In the genomic region with DNA sequence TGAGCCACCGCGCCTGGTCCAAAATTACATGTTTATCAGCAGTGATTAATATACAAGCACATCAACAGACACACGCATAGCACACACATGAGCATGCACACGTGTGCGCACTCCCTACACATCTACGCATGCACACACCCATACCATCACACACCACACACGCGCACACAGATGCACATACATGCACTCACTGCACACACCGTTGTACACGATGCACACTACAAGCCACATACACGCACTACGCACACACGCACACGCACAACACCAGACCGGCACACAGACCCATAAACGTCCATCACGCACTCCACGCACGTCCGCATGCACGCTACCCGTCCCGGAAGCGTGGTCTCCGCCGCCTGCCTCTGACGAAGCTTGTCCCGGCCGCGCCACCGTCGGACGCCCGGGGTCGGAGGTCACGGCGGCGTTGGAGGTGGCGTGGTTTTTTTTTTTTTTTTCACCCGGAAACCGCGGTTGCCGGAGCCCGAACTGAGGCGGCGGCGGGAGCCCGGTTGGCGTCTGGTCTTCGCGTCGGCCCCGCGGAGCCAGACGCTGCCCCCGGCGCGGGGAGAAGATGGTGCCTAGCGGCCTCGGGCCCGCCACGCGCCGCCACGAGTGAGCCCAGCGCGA, we compare ENCODE assay signal across 8 cellular contexts. TPM values are rescaled to one million over a fixed set of nuclear protein-coding genes. Genes with fewer than 3 reads are reported as not detected.
DNase-seq lines count a peak whose midpoint lies in the region; ATAC-seq and TF ChIP-seq lines count a peak whose summit lies in the region.

A gene with protein sequence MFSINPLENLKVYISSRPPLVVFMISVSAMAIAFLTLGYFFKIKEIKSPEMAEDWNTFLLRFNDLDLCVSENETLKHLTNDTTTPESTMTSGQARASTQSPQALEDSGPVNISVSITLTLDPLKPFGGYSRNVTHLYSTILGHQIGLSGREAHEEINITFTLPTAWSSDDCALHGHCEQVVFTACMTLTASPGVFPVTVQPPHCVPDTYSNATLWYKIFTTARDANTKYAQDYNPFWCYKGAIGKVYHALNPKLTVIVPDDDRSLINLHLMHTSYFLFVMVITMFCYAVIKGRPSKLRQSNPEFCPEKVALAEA (plus strand): TSS at position 457 of the 627 bp plus-strand sequence. CDS start 20,641 bp downstream, outside the sequence.

- DNase-seq in NCI-H2029 (lab: John Stamatoyannopoulos, UW), result peak; percentile 81
- DNase-seq in T1000 (lab: John Stamatoyannopoulos, UW), result peak; percentile 61
- peak; percentile 90 for DNase-seq in astrocyte of the hippocampus (ENCODE audit: low read depth, low spot score)
- peak; percentile 77 for DNase-seq in hepatic stellate cell (ENCODE audit: low spot score)
- peak; percentile 47 for DNase-seq in renal cortical epithelial cell (ENCODE audit: low read depth)
- peak; percentile 95 to 96 for DNase-seq in aorta

- peaks cover 0 to 21% of the 10 kb centered on the region in 2 donors for H3K4me1 ChIP-seq in aorta (ENCODE audit: control insufficient read depth in 1 of 2, insufficient read depth in 2 of 2, low read length in 2 of 2)

- peak within 1 kb of the TSS; percentile 89 to 94 for H3K4me3 ChIP-seq in aorta (ENCODE audit: low read length in 2 of 2)

- no peaks in the 10 kb centered on the region for H3K36me3 ChIP-seq in aorta (ENCODE audit: control insufficient read depth in 1 of 2, insufficient read depth in 2 of 2, low read length in 1 of 2)

- 1% methylated on average over 40 to 67 of the region's 67 CpGs for WGBS in aorta, 2 donors

- no peaks in the 10 kb centered on the region for H3K9me3 ChIP-seq in aorta (ENCODE audit: control insufficient read depth, low read length)

- intact Hi-C loops in aorta (cut with DNase I), result no loop called here

- H3K27ac ChIP-seq in aorta (ENCODE audit: low read depth in 1 of 2, low read length in 2 of 2), result peak within 1 kb of the TSS in 1 of 2 donors; percentile 64

- H3K27me3 ChIP-seq in aorta (ENCODE audit: control insufficient read depth in 1 of 2, insufficient read depth in 2 of 2, low read length in 1 of 2), result no peaks in the 10 kb centered on the region

- TF ChIP-seq POLR2A in GM18505 (IDR thresholded peaks at IDR 0.05; ENCODE audit: borderline replicate concordance, extremely low read depth, insufficient read depth, insufficient read length), result peak; percentile 90

- ATAC-seq in GM18505 (IDR thresholded peaks at IDR 0.05; ENCODE audit: unreplicated experiment), result peak; percentile 71
- peak; percentile 78 for ATAC-seq in HG02938 (IDR thresholded peaks at IDR 0.05; ENCODE audit: unreplicated experiment)
- peak; percentile 96 for ATAC-seq in aorta (ENCODE audit: low FRiP score)

RNA-seq across cellular contexts. Expression of the gene that starts here (rescaled TPM):
- total RNA-seq in renal cortical epithelial cell (82.5 and 114 TPM in 2 replicates), aorta (100 to 1,000 TPM in 1 of 2 donors, 10 to 100 TPM in 1; 82.7 to 101 TPM)
- 10 to 100 TPM; 24.2 to 44.0 TPM for polyA plus RNA-seq in aorta
